9 cellular contexts compared by ENCODE assay signal in the genomic region with DNA sequence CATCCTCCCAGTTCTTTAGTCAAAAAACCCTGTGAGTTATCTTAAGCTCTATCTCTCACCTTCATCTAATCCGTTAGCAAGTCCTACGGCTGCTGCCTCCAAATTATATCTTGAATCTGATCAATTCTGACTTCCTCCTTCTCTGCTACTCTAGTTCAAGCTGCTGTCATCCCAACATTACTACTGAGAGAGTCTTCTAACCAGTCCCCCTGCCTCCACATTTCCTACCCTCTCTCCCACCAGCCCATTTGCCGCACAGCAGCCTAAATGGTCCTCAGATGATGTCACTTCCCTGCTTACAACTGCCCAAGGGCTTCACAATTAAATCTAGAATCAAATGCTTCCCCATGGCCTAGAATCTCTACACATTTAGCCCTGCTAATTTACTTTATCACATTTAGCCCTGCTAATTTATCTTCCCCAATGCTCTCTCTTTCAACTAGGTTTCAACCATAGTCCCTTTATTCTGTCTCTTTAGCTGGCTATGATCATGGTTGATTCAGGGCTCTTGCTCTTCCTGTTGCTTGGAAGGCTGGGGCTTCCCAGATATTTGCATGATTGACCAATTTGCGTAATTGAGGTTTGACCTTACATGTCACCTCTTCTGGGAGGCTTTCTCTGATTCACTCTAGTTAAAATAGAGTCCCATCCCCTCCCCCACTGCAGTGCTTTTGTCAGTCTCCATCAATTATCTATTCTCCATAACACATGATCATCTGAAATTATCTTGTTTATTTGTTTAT. TPM values are rescaled to one million over a fixed set of nuclear protein-coding genes. Genes with fewer than 3 reads are reported as not detected.
DNase-seq lines count a peak whose midpoint lies in the region; ATAC-seq, FAIRE-seq and TF ChIP-seq lines count a peak whose summit lies in the region.
"Had no signal": no experiment of that assay in that cellular context is flagged by ENCODE, and none has a peak within 500 bp of the region (broad histone marks: within the 10 kb centered on the region; RNA-seq: fewer than 3 reads in every experiment).

No MANE protein-coding gene starts in this region.

- no peaks in the 10 kb centered on the region for H3K36me3 Mint-ChIP-seq in astrocyte (ENCODE audit: low read depth, unreplicated experiment)

- no peaks in the 10 kb centered on the region for H3K27me3 Mint-ChIP-seq in astrocyte (ENCODE audit: low read depth, unreplicated experiment)

- peak; percentile 24 for DNase-seq in GM04504 (ENCODE audit: low read depth)
- DNase-seq in GM20000 (ENCODE audit: low spot score): peak; percentile 38
- peak; percentile 96 for DNase-seq in astrocyte (ENCODE audit: low read depth)
- DNase-seq in iPS-NIHi11 (ENCODE audit: low spot score): no peak
- DNase-seq in amygdala (lab: John Stamatoyannopoulos, UW): no peak
- no peak for DNase-seq in Kasumi-1 (lab: John Stamatoyannopoulos, UW)
- DNase-seq in stimulated activated naive CD4-positive, alpha-beta T cell (lab: John Stamatoyannopoulos, UW): no peak

- no peaks in the 10 kb centered on the region for H4K20me1 ChIP-seq in astrocyte (ENCODE audit: insufficient read depth, low read length)

- H3K27me3 ChIP-seq in astrocyte (ENCODE audit: insufficient read depth, low read length): no peaks in the 10 kb centered on the region

- peak overlapping the region; percentile 81 for H3K27ac ChIP-seq in astrocyte (ENCODE audit: low read depth, low read length)

- no peak overlapping the region for H3K27ac Mint-ChIP-seq in astrocyte (ENCODE audit: unreplicated experiment)

- H3K9me3 ChIP-seq in astrocyte (ENCODE audit: insufficient read depth, low read depth, low read length): no peaks in the 10 kb centered on the region

- H3K4me3 ChIP-seq in astrocyte (ENCODE audit: insufficient read depth, low read depth, low read length): peak overlapping the region; percentile 18

- TF ChIP-seq CTCF in GM20000 (IDR thresholded peaks at IDR 0.05; ENCODE audit: extremely low read depth, missing control alignments) (no peak), astrocyte (IDR thresholded peaks at IDR 0.05; ENCODE audit: insufficient read depth, low read depth, low read length) (no peak)

- H3K4me2 ChIP-seq in astrocyte (ENCODE audit: low read length): peak overlapping the region; percentile 79

- H3K4me1 Mint-ChIP-seq in astrocyte (ENCODE audit: low read depth, unreplicated experiment): peaks cover 16% of the 10 kb centered on the region

- peaks cover 25% of the 10 kb centered on the region for H3K4me1 ChIP-seq in astrocyte (ENCODE audit: insufficient read depth, low read length)

- no peaks in the 10 kb centered on the region for H3K79me2 ChIP-seq in astrocyte (ENCODE audit: insufficient read depth, low read length)

- no peaks in the 10 kb centered on the region for H3K36me3 ChIP-seq in astrocyte (ENCODE audit: insufficient read depth, low read length)

- no peaks in the 10 kb centered on the region for H3K9me3 Mint-ChIP-seq in astrocyte (ENCODE audit: unreplicated experiment)

- H2AFZ ChIP-seq in astrocyte (ENCODE audit: low read depth, low read length): peak overlapping the region; percentile 53

- H3K4me3 Mint-ChIP-seq in astrocyte (ENCODE audit: unreplicated experiment): no peak overlapping the region

- peak overlapping the region; percentile 36 for H3K9ac ChIP-seq in astrocyte (ENCODE audit: low read length)

- FAIRE-seq in astrocyte (lab: Jason Lieb, UNC): no peak

- peak; percentile 94 for ATAC-seq in HG03457 (IDR thresholded peaks at IDR 0.05; ENCODE audit: unreplicated experiment)

RNA-seq across cellular contexts. Expression of a gene that starts 11.0 kb away (rescaled TPM):
- total RNA-seq in astrocyte: 0.16 and 0.22 TPM in 2 replicates
- total RNA-seq: T-helper 1 cell treated with Interleukin-12 subunit alpha and Interleukin-12 subunit beta and Interleukin-4 antibody, amounts not matched to agents 30 ng/mL and 1 ng/mL, for 36 hours had no signal

Comparison
In these comparisons a context has a peak if more than half of its experiments do, and no peak if none do; other contexts are left out.
1. DNase-seq: peak in GM04504 (single experiment), GM20000 (single experiment) and astrocyte (single experiment); none in iPS-NIHi11 (single experiment), amygdala (0 of 56), Kasumi-1 (0 of 2) and stimulated activated naive CD4-positive, alpha-beta T cell (0 of 6).